Comparison of ENCODE assay signal across 1 cellular context in the genomic region with DNA sequence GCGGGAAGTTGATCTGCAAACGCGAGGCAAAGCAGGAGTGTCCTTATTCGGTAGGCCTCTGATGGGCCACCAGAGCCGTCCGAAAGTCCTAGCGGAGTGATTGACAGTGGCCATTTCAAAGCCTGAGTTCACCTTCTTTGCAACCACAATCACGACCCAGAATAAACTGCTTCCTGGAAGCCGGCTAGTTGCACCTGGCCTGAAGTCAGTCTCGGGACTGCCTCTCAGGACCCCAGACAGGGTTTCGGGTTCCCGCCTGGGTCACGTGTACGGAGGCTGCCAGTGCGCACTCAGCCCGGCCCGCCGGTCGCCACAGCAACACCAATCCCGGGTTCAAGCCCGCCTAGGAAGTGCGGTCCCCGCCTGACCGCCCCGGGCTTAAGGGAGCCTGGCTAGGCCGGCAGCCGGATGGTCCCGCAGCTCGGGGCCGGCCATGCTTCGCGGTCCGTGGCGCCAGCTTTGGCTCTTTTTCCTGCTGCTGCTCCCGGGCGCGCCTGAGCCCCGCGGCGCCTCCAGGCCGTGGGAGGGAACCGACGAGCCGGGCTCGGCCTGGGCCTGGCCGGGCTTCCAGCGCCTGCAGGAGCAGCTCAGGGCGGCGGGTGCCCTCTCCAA.
A peak's percentile ranks its signal among the peaks of the same experiment; 100 is the strongest.
TF ChIP-seq lines count a peak whose summit lies in the region.

A gene with protein sequence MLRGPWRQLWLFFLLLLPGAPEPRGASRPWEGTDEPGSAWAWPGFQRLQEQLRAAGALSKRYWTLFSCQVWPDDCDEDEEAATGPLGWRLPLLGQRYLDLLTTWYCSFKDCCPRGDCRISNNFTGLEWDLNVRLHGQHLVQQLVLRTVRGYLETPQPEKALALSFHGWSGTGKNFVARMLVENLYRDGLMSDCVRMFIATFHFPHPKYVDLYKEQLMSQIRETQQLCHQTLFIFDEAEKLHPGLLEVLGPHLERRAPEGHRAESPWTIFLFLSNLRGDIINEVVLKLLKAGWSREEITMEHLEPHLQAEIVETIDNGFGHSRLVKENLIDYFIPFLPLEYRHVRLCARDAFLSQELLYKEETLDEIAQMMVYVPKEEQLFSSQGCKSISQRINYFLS (plus strand): TSS at position 375 of the 612 bp plus-strand sequence. CDS start 59 bp downstream, at position 434.

TF ChIP-seq in WTC11, 78 proteins besides CTCF, POLR2A, EP300 and RAD21 (continued from another document):
- TF ChIP-seq, protein P1, sequence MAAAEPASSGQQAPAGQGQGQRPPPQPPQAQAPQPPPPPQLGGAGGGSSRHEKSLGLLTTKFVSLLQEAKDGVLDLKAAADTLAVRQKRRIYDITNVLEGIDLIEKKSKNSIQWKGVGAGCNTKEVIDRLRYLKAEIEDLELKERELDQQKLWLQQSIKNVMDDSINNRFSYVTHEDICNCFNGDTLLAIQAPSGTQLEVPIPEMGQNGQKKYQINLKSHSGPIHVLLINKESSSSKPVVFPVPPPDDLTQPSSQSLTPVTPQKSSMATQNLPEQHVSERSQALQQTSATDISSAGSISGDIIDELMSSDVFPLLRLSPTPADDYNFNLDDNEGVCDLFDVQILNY (CRISPR knock-in tag; IDR thresholded peaks at IDR 0.05) = peak; percentile 91
- peak; percentile 97 for TF ChIP-seq USF2 (CRISPR knock-in tag; IDR thresholded peaks at IDR 0.05)
TF ChIP-seq in WTC11: peak in this region for 30.
